1 cellular context compared by ENCODE assay signal in the genomic region with DNA sequence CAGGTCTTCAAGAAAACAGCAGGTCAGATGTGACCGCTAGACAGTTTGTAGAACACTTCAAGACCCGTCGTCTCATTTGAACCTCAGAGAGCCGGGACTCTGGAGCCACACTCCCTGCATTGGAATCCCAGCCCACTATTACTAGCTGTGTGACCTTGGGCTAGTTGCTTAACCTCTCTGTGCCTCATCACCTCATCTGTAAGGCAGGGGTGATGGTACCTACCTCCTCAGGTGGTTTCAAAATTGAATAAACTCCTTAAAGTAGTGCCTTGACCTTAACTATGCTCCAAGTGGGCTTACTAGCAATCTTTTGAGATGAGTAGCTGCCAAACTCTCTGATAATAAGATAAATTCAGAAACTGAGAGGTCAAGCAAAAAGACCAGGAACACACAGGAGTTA.
TF ChIP-seq lines count a peak whose summit lies in the region.

No MANE protein-coding gene starts in this region.

TF ChIP-seq in GM12878, 131 proteins besides CTCF, POLR2A, EP300 and RAD21 (continued from another document):
- no peak for TF ChIP-seq ELK1 (IDR thresholded peaks at IDR 0.05; ENCODE audit: low read depth, low read length)
- no peak for TF ChIP-seq KDM1A (IDR thresholded peaks at IDR 0.05; ENCODE audit: borderline replicate concordance)
